Comparison of ENCODE assay signal across 8 cellular contexts in genomic region chr18:56637897-56638231, GRCh38. TPM values are rescaled to one million over a fixed set of nuclear protein-coding genes. Genes with fewer than 3 reads are reported as not detected.
DNase-seq lines count a peak whose midpoint lies in the region; ATAC-seq and TF ChIP-seq lines count a peak whose summit lies in the region.

No MANE protein-coding gene starts in this region.

- 0 to 1% (median 0%) methylated on average over 11 of the region's 11 CpGs for WGBS in spleen, 5 donors

- TF ChIP-seq CTCF in spleen (IDR thresholded peaks at IDR 0.05 in 8 of 11, conservative IDR thresholded peaks at IDR 0.05 in 3 of 11) = no peak
- TF ChIP-seq CTCF in GM13977 (IDR thresholded peaks at IDR 0.05; ENCODE audit: extremely low read depth, insufficient read depth, missing control alignments) = no peak

- in situ Hi-C loops in GM13977 (cut with MboI; ENCODE audit: low pct_unique_long_range_greater_than_20kb, low sequenced_read_pairs, unreplicated experiment) = no loop called here

- peak overlapping the region; percentile 89 to 99 (median 98) for H3K27ac Mint-ChIP-seq in CD4-positive, alpha-beta memory T cell

- H3K9ac ChIP-seq in HUES6 (ENCODE audit: low read length) = peak overlapping the region; percentile 98

- peak overlapping the region; percentile 64 to 93 for H3K4me3 ChIP-seq in CD4-positive, alpha-beta memory T cell (ENCODE audit: low read length in 2 of 2)
- H3K4me3 ChIP-seq in HUES6 (ENCODE audit: low read depth, low read length) (peak overlapping the region; percentile 99), spleen (peak overlapping the region; percentile 62 to 92 (median 76))

- no peaks in the 10 kb centered on the region for H3K36me3 ChIP-seq in CD4-positive, alpha-beta memory T cell (ENCODE audit: insufficient read depth, low read length)
- H3K36me3 ChIP-seq in HUES6 (ENCODE audit: control insufficient read depth, insufficient read depth, low read length) (peaks cover 21% of the 10 kb centered on the region), spleen (peaks cover 0 to 21% (median 0%) of the 10 kb centered on the region in 6 donors)

- no peaks in the 10 kb centered on the region for H3K27me3 Mint-ChIP-seq in CD4-positive, alpha-beta memory T cell

- peaks cover 38 to 56% (median 47%) of the 10 kb centered on the region in 4 donors for H3K4me1 Mint-ChIP-seq in CD4-positive, alpha-beta memory T cell

- H3K36me3 Mint-ChIP-seq in CD4-positive, alpha-beta memory T cell = peaks cover 2 to 27% of the 10 kb centered on the region in 2 donors

- H3K27me3 ChIP-seq in CD4-positive, alpha-beta memory T cell (ENCODE audit: insufficient read depth, low read length) = no peaks in the 10 kb centered on the region
- no peaks in the 10 kb centered on the region for H3K27me3 ChIP-seq in HUES6 (ENCODE audit: control insufficient read depth, insufficient read depth, low read length)
- H3K27me3 ChIP-seq in spleen (replicated peaks in 1 of 7) = no peaks in the 10 kb centered on the region

- peak overlapping the region; percentile 80 for H3K27ac ChIP-seq in CD4-positive, alpha-beta memory T cell (ENCODE audit: low read depth, low read length)
- H3K27ac ChIP-seq in HUES6 (ENCODE audit: low read depth, low read length) = peak overlapping the region; percentile 98
- peak overlapping the region; percentile 88 for H3K27ac ChIP-seq in angular gyrus (ENCODE audit: low read depth, low read length)
- peak overlapping the region; percentile 89 to 96 (median 95) for H3K27ac ChIP-seq in spleen

- no peaks in the 10 kb centered on the region for H3K9me3 Mint-ChIP-seq in CD4-positive, alpha-beta memory T cell

- ATAC-seq in GM21360 (IDR thresholded peaks at IDR 0.05; ENCODE audit: unreplicated experiment) (peak; percentile 23), HG03097 (IDR thresholded peaks at IDR 0.05; ENCODE audit: low FRiP score, unreplicated experiment) (no peak)

- CTCF ChIA-PET in CD4-positive, alpha-beta memory T cell (lab: Charles Lee; ENCODE audit: partially characterized antibody) = interaction anchor here (1.0 to 2.2 kb wide), 5 partner anchors 10 to 74 kb away, joined by 3 to 6 read pairs (median 4); no protein-coding TSS in a partner anchor

- H3K9me3 ChIP-seq in CD4-positive, alpha-beta memory T cell (ENCODE audit: control insufficient read depth in 1 of 2, low read length in 2 of 2) = no peaks in the 10 kb centered on the region
- no peaks in the 10 kb centered on the region for H3K9me3 ChIP-seq in HUES6 (ENCODE audit: control insufficient read depth, insufficient read depth, low read depth, low read length)
- no peaks in the 10 kb centered on the region for H3K9me3 ChIP-seq in spleen

- H3K4me3 Mint-ChIP-seq in CD4-positive, alpha-beta memory T cell = peak overlapping the region; percentile 95 to 100 (median 99)

- H3K4me1 ChIP-seq in CD4-positive, alpha-beta memory T cell (ENCODE audit: insufficient read depth, low read length) = peaks cover 42% of the 10 kb centered on the region
- H3K4me1 ChIP-seq in HUES6 (ENCODE audit: control insufficient read depth, insufficient read depth, low read length) (peaks cover 6% of the 10 kb centered on the region; the same call in 1 of the 2 replicates), spleen (peaks cover 0 to 50% (median 42%) of the 10 kb centered on the region in 6 donors)

- POLR2A ChIA-PET in CD4-positive, alpha-beta memory T cell (lab: Charles Lee; ENCODE audit: partially characterized antibody) = interaction anchor here (1.1 to 3.0 kb wide), 5 partner anchors 9 to 42 kb away, joined by 3 to 47 read pairs (median 6); partner anchors contain the start of gene WDR7

- intact Hi-C loops in CD4-positive, alpha-beta memory T cell (cut with micrococcal nuclease) = loop anchor here (1.0 to 5.0 kb wide), 4 partner anchors 13 to 992 kb away; partner anchors contain the start of genes NARS1 and WDR7
- intact Hi-C loops in spleen (cut with DNase I; ENCODE audit: low total_unique reads) = no loop called here

- no peak for TF ChIP-seq POLR2A in spleen (IDR thresholded peaks at IDR 0.05)

- DNase-seq in CD4-positive, alpha-beta memory T cell = peak in 1 of 5 donors; percentile 47
- DNase-seq in iPS-NIHi11 (ENCODE audit: low spot score) (peak; percentile 33), spleen (no peak), GM13977 (ENCODE audit: low spot score) (no peak)

RNA-seq across cellular contexts. Expression of gene TXNL1, which starts 0.5 kb away (rescaled TPM):
- total RNA-seq in CD4-positive, alpha-beta memory T cell = 10 to 100 TPM; 41.4 to 42.3 TPM
- polyA plus RNA-seq in CD4-positive, alpha-beta memory T cell = 10 to 100 TPM; 41.1 to 52.9 TPM
- total RNA-seq in spleen = 10 to 100 TPM; 35.5 to 53.8 (median 47.1) TPM
- polyA plus RNA-seq in spleen = 10 to 100 TPM; 50.2 to 61.0 (median 53.5) TPM

RNA-seq across cellular contexts. Expression of gene WDR7, which starts 13.3 kb away (rescaled TPM):
- total RNA-seq in CD4-positive, alpha-beta memory T cell = 10 to 100 TPM; 44.3 to 50.8 TPM
- 10 to 100 TPM; 22.3 to 28.0 TPM for polyA plus RNA-seq in CD4-positive, alpha-beta memory T cell
- 10 to 100 TPM; 33.4 to 55.9 (median 50.5) TPM for total RNA-seq in spleen
- 1 to 10 TPM; 2.8 to 6.2 (median 3.4) TPM for polyA plus RNA-seq in spleen
